Comparison of ENCODE assay signal across 1 cellular context in the genomic region with DNA sequence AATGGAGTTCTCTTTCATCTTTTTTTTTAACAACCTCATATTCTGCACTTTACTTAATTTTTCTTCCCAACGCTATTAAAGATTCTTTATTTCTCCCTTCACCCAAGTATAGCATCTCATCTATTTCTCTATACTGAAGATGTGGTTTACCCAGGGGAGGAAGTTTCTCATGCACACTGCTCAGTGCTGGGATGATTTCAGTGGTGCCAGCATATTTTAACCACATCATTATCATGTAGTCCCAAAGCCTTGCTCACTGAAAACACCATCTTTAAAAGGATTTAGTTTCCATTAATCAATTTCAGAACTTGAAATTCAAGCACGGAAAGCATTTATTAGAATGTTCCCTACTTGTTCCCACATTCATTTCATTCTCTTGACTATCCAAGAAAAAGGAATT.
TF ChIP-seq lines count a peak whose summit lies in the region.

No MANE protein-coding gene starts in this region.

TF ChIP-seq in GM23338, 12 proteins besides CTCF, POLR2A, EP300 and RAD21 (continued from another document):
- TF ChIP-seq, protein P1, sequence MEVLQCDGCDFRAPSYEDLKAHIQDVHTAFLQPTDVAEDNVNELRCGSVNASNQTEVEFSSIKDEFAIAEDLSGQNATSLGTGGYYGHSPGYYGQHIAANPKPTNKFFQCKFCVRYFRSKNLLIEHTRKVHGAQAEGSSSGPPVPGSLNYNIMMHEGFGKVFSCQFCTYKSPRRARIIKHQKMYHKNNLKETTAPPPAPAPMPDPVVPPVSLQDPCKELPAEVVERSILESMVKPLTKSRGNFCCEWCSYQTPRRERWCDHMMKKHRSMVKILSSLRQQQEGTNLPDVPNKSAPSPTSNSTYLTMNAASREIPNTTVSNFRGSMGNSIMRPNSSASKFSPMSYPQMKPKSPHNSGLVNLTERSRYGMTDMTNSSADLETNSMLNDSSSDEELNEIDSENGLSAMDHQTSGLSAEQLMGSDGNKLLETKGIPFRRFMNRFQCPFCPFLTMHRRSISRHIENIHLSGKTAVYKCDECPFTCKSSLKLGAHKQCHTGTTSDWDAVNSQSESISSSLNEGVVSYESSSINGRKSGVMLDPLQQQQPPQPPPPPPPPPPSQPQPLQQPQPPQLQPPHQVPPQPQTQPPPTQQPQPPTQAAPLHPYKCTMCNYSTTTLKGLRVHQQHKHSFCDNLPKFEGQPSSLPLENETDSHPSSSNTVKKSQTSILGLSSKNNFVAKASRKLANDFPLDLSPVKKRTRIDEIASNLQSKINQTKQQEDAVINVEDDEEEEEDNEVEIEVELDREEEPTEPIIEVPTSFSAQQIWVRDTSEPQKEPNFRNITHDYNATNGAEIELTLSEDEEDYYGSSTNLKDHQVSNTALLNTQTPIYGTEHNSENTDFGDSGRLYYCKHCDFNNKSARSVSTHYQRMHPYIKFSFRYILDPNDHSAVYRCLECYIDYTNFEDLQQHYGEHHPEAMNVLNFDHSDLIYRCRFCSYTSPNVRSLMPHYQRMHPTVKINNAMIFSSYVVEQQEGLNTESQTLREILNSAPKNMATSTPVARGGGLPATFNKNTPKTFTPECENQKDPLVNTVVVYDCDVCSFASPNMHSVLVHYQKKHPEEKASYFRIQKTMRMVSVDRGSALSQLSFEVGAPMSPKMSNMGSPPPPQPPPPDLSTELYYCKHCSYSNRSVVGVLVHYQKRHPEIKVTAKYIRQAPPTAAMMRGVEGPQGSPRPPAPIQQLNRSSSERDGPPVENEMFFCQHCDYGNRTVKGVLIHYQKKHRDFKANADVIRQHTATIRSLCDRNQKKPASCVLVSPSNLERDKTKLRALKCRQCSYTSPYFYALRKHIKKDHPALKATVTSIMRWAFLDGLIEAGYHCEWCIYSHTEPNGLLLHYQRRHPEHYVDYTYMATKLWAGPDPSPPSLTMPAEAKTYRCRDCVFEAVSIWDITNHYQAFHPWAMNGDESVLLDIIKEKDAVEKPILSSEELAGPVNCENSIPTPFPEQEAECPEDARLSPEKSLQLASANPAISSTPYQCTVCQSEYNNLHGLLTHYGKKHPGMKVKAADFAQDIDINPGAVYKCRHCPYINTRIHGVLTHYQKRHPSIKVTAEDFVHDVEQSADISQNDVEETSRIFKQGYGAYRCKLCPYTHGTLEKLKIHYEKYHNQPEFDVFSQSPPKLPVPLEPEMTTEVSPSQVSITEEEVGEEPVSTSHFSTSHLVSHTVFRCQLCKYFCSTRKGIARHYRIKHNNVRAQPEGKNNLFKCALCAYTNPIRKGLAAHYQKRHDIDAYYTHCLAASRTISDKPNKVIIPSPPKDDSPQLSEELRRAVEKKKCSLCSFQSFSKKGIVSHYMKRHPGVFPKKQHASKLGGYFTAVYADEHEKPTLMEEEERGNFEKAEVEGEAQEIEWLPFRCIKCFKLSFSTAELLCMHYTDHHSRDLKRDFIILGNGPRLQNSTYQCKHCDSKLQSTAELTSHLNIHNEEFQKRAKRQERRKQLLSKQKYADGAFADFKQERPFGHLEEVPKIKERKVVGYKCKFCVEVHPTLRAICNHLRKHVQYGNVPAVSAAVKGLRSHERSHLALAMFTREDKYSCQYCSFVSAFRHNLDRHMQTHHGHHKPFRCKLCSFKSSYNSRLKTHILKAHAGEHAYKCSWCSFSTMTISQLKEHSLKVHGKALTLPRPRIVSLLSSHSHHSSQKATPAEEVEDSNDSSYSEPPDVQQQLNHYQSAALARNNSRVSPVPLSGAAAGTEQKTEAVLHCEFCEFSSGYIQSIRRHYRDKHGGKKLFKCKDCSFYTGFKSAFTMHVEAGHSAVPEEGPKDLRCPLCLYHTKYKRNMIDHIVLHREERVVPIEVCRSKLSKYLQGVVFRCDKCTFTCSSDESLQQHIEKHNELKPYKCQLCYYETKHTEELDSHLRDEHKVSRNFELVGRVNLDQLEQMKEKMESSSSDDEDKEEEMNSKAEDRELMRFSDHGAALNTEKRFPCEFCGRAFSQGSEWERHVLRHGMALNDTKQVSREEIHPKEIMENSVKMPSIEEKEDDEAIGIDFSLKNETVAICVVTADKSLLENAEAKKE (CRISPR knock-in tag; IDR thresholded peaks at IDR 0.05): no peak
- TF ChIP-seq, protein P2, sequence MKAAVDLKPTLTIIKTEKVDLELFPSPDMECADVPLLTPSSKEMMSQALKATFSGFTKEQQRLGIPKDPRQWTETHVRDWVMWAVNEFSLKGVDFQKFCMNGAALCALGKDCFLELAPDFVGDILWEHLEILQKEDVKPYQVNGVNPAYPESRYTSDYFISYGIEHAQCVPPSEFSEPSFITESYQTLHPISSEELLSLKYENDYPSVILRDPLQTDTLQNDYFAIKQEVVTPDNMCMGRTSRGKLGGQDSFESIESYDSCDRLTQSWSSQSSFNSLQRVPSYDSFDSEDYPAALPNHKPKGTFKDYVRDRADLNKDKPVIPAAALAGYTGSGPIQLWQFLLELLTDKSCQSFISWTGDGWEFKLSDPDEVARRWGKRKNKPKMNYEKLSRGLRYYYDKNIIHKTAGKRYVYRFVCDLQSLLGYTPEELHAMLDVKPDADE (IDR thresholded peaks at IDR 0.05): no peak
- TF ChIP-seq STAT1 (IDR thresholded peaks at IDR 0.05; ENCODE audit: unreplicated experiment) (no peak), JUNB (IDR thresholded peaks at IDR 0.05; ENCODE audit: unreplicated experiment) (no peak), NANOG (IDR thresholded peaks at IDR 0.05; ENCODE audit: borderline replicate concordance) (no peak), POLR2AphosphoS5 (IDR thresholded peaks at IDR 0.05; ENCODE audit: low read depth) (no peak), EZH2 (IDR thresholded peaks at IDR 0.05; ENCODE audit: low read depth, unreplicated experiment) (no peak), ZNF114 (CRISPR knock-in tag; IDR thresholded peaks at IDR 0.05) (no peak), EZH2phosphoT487 (IDR thresholded peaks at IDR 0.05; ENCODE audit: unreplicated experiment) (no peak), ZNF331 (CRISPR knock-in tag; IDR thresholded peaks at IDR 0.05; ENCODE audit: low read depth) (no peak)
- TF ChIP-seq, protein P3, sequence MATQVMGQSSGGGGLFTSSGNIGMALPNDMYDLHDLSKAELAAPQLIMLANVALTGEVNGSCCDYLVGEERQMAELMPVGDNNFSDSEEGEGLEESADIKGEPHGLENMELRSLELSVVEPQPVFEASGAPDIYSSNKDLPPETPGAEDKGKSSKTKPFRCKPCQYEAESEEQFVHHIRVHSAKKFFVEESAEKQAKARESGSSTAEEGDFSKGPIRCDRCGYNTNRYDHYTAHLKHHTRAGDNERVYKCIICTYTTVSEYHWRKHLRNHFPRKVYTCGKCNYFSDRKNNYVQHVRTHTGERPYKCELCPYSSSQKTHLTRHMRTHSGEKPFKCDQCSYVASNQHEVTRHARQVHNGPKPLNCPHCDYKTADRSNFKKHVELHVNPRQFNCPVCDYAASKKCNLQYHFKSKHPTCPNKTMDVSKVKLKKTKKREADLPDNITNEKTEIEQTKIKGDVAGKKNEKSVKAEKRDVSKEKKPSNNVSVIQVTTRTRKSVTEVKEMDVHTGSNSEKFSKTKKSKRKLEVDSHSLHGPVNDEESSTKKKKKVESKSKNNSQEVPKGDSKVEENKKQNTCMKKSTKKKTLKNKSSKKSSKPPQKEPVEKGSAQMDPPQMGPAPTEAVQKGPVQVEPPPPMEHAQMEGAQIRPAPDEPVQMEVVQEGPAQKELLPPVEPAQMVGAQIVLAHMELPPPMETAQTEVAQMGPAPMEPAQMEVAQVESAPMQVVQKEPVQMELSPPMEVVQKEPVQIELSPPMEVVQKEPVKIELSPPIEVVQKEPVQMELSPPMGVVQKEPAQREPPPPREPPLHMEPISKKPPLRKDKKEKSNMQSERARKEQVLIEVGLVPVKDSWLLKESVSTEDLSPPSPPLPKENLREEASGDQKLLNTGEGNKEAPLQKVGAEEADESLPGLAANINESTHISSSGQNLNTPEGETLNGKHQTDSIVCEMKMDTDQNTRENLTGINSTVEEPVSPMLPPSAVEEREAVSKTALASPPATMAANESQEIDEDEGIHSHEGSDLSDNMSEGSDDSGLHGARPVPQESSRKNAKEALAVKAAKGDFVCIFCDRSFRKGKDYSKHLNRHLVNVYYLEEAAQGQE (IDR thresholded peaks at IDR 0.05; ENCODE audit: unreplicated experiment): no peak
